In the genomic region with DNA sequence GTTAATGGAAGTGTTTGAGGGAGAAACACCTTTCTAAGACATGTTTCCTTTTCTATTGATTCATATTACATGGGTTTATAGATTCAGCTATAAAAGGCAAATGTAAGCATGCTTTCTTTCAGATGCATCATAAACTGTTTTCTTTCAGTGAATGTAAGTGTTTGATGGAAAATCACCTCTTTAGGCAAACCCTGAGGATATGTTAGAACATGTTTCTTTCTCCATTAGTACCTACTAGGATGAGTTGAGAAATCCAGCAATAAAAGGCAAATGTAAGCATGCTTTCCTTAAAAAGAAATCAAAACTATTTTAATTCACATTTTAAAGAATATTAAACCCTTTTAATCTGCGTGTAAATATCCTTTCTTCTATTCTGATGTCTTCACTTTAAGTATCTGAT, we compare ENCODE assay signal across 31 cellular contexts.
"Had no signal": no experiment of that assay in that cellular context is flagged by ENCODE, and none has a peak within 500 bp of the region (broad histone marks: within the 10 kb centered on the region; RNA-seq: fewer than 3 reads in every experiment).

No MANE protein-coding gene starts in this region.

- ATAC-seq: activated T-helper 17 cell treated with anti-CD3 and anti-CD28 coated beads, Interleukin-2, amount 50 U/mL, for 72 hours; T-cell had no signal

- DNase-seq: activated B cell treated with CpG ODN at 0.5 μM for 24 hours; activated CD4-positive, alpha-beta memory T cell treated with anti-CD3 and anti-CD28 coated beads for 36 hours; activated CD4-positive, alpha-beta T cell treated with anti-CD3 and anti-CD28 coated beads for 1 hour; activated CD4-positive, alpha-beta T cell treated with anti-CD3 and anti-CD28 coated beads, Interleukin-2, amount 10 ng/mL, durations not matched to agents 24 days and 14 days; activated CD8-positive, alpha-beta memory T cell treated with anti-CD3 and anti-CD28 coated beads for 24 hours; activated gamma-delta T cell; activated naive CD4-positive, alpha-beta T cell treated with anti-CD3 and anti-CD28 coated beads for 36 hours; activated T-cell treated with anti-CD3 and anti-CD28 coated beads for 4 hours; activated T-cell treated with anti-CD3 and anti-CD28 coated beads, Interleukin-2, amount 50 U/mL, for 48 hours; amygdala; brain microvascular endothelial cell; central memory CD4-positive, alpha-beta T cell; KG1; NCI-H1092; NCI-H1417; NCI-H1930; NCI-H345; NCI-H510A; NCI-H526 treated with DMSO at 0.1 percent for 48 hours; NCI-H82; NK-92 treated with Interleukin-12 subunit alpha and Interleukin-12 subunit beta, amount 100 ng/mL, for 24 hours; T-cell; T-helper 2 cell; T1000 had no signal

- H3K27ac Mint-ChIP-seq: activated B cell treated with CpG ODN at 0.5 μM for 24 hours; activated CD4-positive, alpha-beta memory T cell treated with anti-CD3 and anti-CD28 coated beads for 36 hours; activated CD4-positive, alpha-beta T cell treated with anti-CD3 and anti-CD28 coated beads, Interleukin-2, amount 10 ng/mL, durations not matched to agents 24 days and 14 days; activated naive CD4-positive, alpha-beta T cell treated with anti-CD3 and anti-CD28 coated beads for 36 hours; activated naive CD8-positive, alpha-beta T cell; activated T-helper 17 cell treated with anti-CD3 and anti-CD28 coated beads, Interleukin-2, amount 50 U/mL, for 72 hours; IgD-negative memory B cell; T-cell had no signal

- H3K4me1 Mint-ChIP-seq: activated T-helper 17 cell treated with anti-CD3 and anti-CD28 coated beads, Interleukin-2, amount 50 U/mL, for 72 hours had no signal

- FAIRE-seq: astrocyte, RCC 7860, TTC549 had no signal

- H3K36me3 ChIP-seq: brain microvascular endothelial cell had no signal

- H3K9me3 Mint-ChIP-seq: activated T-helper 17 cell treated with anti-CD3 and anti-CD28 coated beads, Interleukin-2, amount 50 U/mL, for 72 hours had no signal

- H3K27ac ChIP-seq: brain microvascular endothelial cell, SK-N-MC had no signal

- H3K27me3 ChIP-seq: brain microvascular endothelial cell had no signal

- H3K4me3 Mint-ChIP-seq: activated B cell treated with CpG ODN at 0.5 μM for 24 hours; activated CD4-positive, alpha-beta memory T cell treated with anti-CD3 and anti-CD28 coated beads for 36 hours; activated CD4-positive, alpha-beta T cell treated with anti-CD3 and anti-CD28 coated beads, Interleukin-2, amount 10 ng/mL, durations not matched to agents 24 days and 14 days; activated naive CD4-positive, alpha-beta T cell treated with anti-CD3 and anti-CD28 coated beads for 36 hours; activated naive CD8-positive, alpha-beta T cell; activated T-helper 17 cell treated with anti-CD3 and anti-CD28 coated beads, Interleukin-2, amount 50 U/mL, for 72 hours; IgD-negative memory B cell; T-cell had no signal

- H3K4me3 ChIP-seq: SK-N-MC had no signal

- H3K27me3 Mint-ChIP-seq: activated B cell treated with CpG ODN at 0.5 μM for 24 hours; activated CD4-positive, alpha-beta memory T cell treated with anti-CD3 and anti-CD28 coated beads for 36 hours; activated CD4-positive, alpha-beta T cell treated with anti-CD3 and anti-CD28 coated beads, Interleukin-2, amount 10 ng/mL, durations not matched to agents 24 days and 14 days; activated naive CD8-positive, alpha-beta T cell; activated T-helper 17 cell treated with anti-CD3 and anti-CD28 coated beads, Interleukin-2, amount 50 U/mL, for 72 hours; IgD-negative memory B cell; T-cell had no signal
